8 cellular contexts compared by ENCODE assay signal in the genomic region with DNA sequence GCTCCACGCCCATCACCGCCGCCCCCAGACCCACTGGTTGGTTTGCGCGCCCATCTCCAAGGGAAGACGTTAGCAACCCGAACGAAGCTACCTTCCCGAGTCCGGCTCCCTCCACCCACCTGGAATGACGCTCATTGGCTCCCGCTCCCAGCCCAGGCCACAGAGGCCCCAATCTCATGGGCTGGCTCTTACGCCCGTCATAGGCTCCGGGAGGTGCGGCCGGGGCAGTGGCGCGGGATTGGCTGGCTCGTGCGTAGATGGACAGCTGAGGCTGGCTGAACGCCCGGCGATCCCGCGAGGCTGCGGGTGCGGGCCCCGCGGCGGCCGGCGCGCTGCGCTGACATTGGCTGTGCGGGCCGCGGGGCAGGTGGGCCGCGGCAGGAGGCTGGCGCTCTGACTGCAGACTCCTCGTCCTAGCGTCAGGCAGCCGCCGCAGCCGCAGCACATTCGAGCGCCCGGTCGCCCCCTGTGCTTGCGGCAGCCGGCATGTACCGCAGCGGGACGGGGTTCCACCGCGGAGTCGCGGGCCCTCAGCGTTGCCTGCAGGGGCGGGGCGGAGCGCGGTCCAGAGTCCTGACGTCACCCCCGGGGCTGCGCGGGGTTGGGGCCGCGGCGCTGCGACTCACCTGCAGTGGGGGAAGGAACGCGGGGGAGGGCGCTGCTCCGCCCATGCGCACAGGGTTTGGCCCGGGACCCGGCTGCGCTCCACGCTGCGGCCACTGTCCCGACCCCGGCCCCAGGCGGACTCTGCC. TPM values are rescaled to one million over a fixed set of nuclear protein-coding genes. Genes with fewer than 3 reads are reported as not detected.
DNase-seq lines count a peak whose midpoint lies in the region; ATAC-seq and TF ChIP-seq lines count a peak whose summit lies in the region.

No MANE protein-coding gene starts in this region.

- CTCF ChIA-PET in AG04449 (lab: Yijun Ruan, JAX): interaction anchor here (0.7 to 2.2 kb wide), 2 partner anchors 9 to 21 kb away, joined by 3 to 9 read pairs; no protein-coding TSS in a partner anchor
- CTCF ChIA-PET in activated CD4-positive, alpha-beta T cell treated with anti-CD3 and anti-CD28 coated beads for 36 hours (lab: Charles Lee): interaction anchor here (0.7 to 1.5 kb wide), 5 partner anchors 17 to 269 kb away, joined by 3 to 7 read pairs (median 3); a partner anchor contains a TSS

- intact Hi-C loops in activated CD4-positive, alpha-beta T cell treated with anti-CD3 and anti-CD28 coated beads for 36 hours (cut with DNase I, micrococcal nuclease): loop anchor here (1.0 to 5.0 kb wide), 9 partner anchors 32 to 382 kb away; a partner anchor contains a TSS

- H3K27ac Mint-ChIP-seq in activated CD4-positive, alpha-beta T cell treated with anti-CD3 and anti-CD28 coated beads for 36 hours: no peak overlapping the region

- peaks cover 33% of the 10 kb centered on the region for H3K27me3 Mint-ChIP-seq in activated CD4-positive, alpha-beta T cell treated with anti-CD3 and anti-CD28 coated beads for 36 hours

- H3K9me3 Mint-ChIP-seq in activated CD4-positive, alpha-beta T cell treated with anti-CD3 and anti-CD28 coated beads for 36 hours (ENCODE audit: low read depth): no peaks in the 10 kb centered on the region

- peak; percentile 98 for DNase-seq in AG04449 (ENCODE audit: low read depth, low spot score)
- DNase-seq in NCI-H345 (lab: John Stamatoyannopoulos, UW): peak; percentile 99
- DNase-seq in activated CD4-positive, alpha-beta T cell treated with anti-CD3 and anti-CD28 coated beads for 36 hours: peak; percentile 96
- peak; percentile 98 for DNase-seq in kidney glomerular epithelial cell (lab: John Stamatoyannopoulos, UW)
- peak; percentile 90 to 92 for DNase-seq in stimulated activated CD4-positive, alpha-beta T cell treated with anti-CD3 and anti-CD28 coated beads, Interleukin-15, amount 100 ng/mL, for 48 hours (ENCODE audit: low read depth in 2 of 2)

- peak overlapping the region; percentile 87 for H3K4me3 Mint-ChIP-seq in activated CD4-positive, alpha-beta T cell treated with anti-CD3 and anti-CD28 coated beads for 36 hours

- no peaks in the 10 kb centered on the region for H3K36me3 Mint-ChIP-seq in activated CD4-positive, alpha-beta T cell treated with anti-CD3 and anti-CD28 coated beads for 36 hours (ENCODE audit: low read depth)

- POLR2A ChIA-PET in AG04449 (lab: Yijun Ruan, JAX): interaction anchor here (0.8 to 1.4 kb wide), 4 partner anchors 9 to 196 kb away, joined by 3 to 5 read pairs (median 4); a partner anchor contains a TSS
- POLR2A ChIA-PET in activated CD4-positive, alpha-beta T cell treated with anti-CD3 and anti-CD28 coated beads for 36 hours (lab: Charles Lee): interaction anchor here (0.6 to 1.4 kb wide), 5 partner anchors 9 to 1154 kb away, joined by 3 to 6 read pairs (median 3); a partner anchor contains a TSS

- peak; percentile 97 for ATAC-seq in GM18909 (IDR thresholded peaks at IDR 0.05; ENCODE audit: poor library complexity, unreplicated experiment)
- peak; percentile 97 for ATAC-seq in HG03280 (IDR thresholded peaks at IDR 0.05; ENCODE audit: unreplicated experiment)
- ATAC-seq in activated CD4-positive, alpha-beta T cell treated with anti-CD3 and anti-CD28 coated beads for 36 hours: peak; percentile 98

- peak; percentile 8 for TF ChIP-seq CTCF in AG04449 (IDR thresholded peaks at IDR 0.05; ENCODE audit: insufficient read depth, low read length, missing control alignments)

- H3K4me1 Mint-ChIP-seq in activated CD4-positive, alpha-beta T cell treated with anti-CD3 and anti-CD28 coated beads for 36 hours: peaks cover 4% of the 10 kb centered on the region

- H3K4me3 ChIP-seq in AG04449 (ENCODE audit: low read depth, low read length): peak overlapping the region; percentile 91

- H3K27ac ChIP-seq in cingulate gyrus (ENCODE audit: low read depth, low read length): peak overlapping the region; percentile 65

RNA-seq across cellular contexts. Expression of a gene that starts 0.5 kb away (rescaled TPM):
- 10 to 100 TPM; 17.0 to 21.3 TPM for total RNA-seq in activated CD4-positive, alpha-beta T cell treated with anti-CD3 and anti-CD28 coated beads for 36 hours

Comparison
In these comparisons a context has a peak if more than half of its experiments do, and no peak if none do; other contexts are left out.
1. Peak in every context shown above with its lines: DNase-seq, ATAC-seq, H3K4me3 ChIP-seq and H3K27ac ChIP-seq.